ENCODE assay signal across 19 cellular contexts in the genomic region with DNA sequence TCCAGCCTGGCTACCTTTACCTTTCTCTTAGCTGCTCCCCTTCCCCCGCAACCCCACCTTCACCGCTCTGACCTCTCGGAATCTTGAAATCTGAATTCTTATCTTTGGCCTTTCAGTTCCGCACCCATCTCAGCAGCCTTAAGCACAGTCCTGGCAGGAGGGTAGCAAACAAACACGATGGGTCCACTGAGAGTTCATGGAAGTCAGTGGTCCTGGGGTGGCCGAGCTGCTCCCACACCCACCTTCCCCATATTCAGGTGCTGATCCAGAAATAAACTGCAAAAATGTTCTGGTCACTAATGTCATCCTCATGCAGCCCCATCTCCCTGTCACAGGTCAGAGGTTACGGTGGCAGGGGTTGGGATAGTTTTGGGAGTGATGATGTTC.
"Had no signal": no experiment of that assay in that cellular context is flagged by ENCODE, and none has a peak within 500 bp of the region (broad histone marks: within the 10 kb centered on the region; RNA-seq: fewer than 3 reads in every experiment).

No MANE protein-coding gene starts in this region.

- H3K4me1 Mint-ChIP-seq: immature natural killer cell had no signal

- FAIRE-seq: colon, small intestine had no signal

- H3K27ac Mint-ChIP-seq: immature natural killer cell; natural killer cell treated with Interleukin-12 subunit alpha and Interleukin-12 subunit beta and Interleukin-15 and Interleukin-18, amount 100 ng/mL, for 72 hours; progenitor cell of endocrine pancreas; stimulated activated naive CD8-positive, alpha-beta T cell treated with anti-CD3 and anti-CD28 coated beads, Interleukin-15, amount 100 ng/mL, for 72 hours had no signal

- H3K4me3 ChIP-seq: dorsolateral prefrontal cortex, esophagus muscularis mucosa, gastroesophageal sphincter, heart right ventricle, lower lobe of right lung, suprapubic skin, transverse colon, vagina had no signal

- H3K9me3 Mint-ChIP-seq: immature natural killer cell; natural killer cell treated with Interleukin-12 subunit alpha and Interleukin-12 subunit beta and Interleukin-15 and Interleukin-18, amount 100 ng/mL, for 72 hours; neural crest cell; stimulated activated naive CD8-positive, alpha-beta T cell treated with anti-CD3 and anti-CD28 coated beads, Interleukin-15, amount 100 ng/mL, for 72 hours had no signal

- H3K27ac ChIP-seq: dorsolateral prefrontal cortex, esophagus muscularis mucosa, foreskin keratinocyte, gastroesophageal sphincter, heart right ventricle, lower lobe of right lung, neutrophil, parathyroid adenoma, suprapubic skin, transverse colon, vagina had no signal

- H3K27me3 ChIP-seq: dorsolateral prefrontal cortex, esophagus muscularis mucosa, right lobe of liver, suprapubic skin, transverse colon, vagina had no signal

- H3K4me1 ChIP-seq: foreskin keratinocyte, gastroesophageal sphincter, parathyroid adenoma, transverse colon, vagina had no signal

- H3K4me3 Mint-ChIP-seq: immature natural killer cell; natural killer cell treated with Interleukin-12 subunit alpha and Interleukin-12 subunit beta and Interleukin-15 and Interleukin-18, amount 100 ng/mL, for 72 hours; neural crest cell; stimulated activated naive CD8-positive, alpha-beta T cell treated with anti-CD3 and anti-CD28 coated beads, Interleukin-15, amount 100 ng/mL, for 72 hours had no signal

- H3K9me3 ChIP-seq: esophagus muscularis mucosa, gastroesophageal sphincter, heart right ventricle, lower lobe of right lung, neutrophil, right lobe of liver, suprapubic skin, transverse colon, vagina had no signal

- H3K36me3 Mint-ChIP-seq: immature natural killer cell; natural killer cell treated with Interleukin-12 subunit alpha and Interleukin-12 subunit beta and Interleukin-15 and Interleukin-18, amount 100 ng/mL, for 72 hours had no signal

- H3K36me3 ChIP-seq: esophagus muscularis mucosa, gastroesophageal sphincter, heart right ventricle, lower lobe of right lung, neutrophil, right lobe of liver, suprapubic skin, transverse colon, vagina had no signal
